In the genomic region with DNA sequence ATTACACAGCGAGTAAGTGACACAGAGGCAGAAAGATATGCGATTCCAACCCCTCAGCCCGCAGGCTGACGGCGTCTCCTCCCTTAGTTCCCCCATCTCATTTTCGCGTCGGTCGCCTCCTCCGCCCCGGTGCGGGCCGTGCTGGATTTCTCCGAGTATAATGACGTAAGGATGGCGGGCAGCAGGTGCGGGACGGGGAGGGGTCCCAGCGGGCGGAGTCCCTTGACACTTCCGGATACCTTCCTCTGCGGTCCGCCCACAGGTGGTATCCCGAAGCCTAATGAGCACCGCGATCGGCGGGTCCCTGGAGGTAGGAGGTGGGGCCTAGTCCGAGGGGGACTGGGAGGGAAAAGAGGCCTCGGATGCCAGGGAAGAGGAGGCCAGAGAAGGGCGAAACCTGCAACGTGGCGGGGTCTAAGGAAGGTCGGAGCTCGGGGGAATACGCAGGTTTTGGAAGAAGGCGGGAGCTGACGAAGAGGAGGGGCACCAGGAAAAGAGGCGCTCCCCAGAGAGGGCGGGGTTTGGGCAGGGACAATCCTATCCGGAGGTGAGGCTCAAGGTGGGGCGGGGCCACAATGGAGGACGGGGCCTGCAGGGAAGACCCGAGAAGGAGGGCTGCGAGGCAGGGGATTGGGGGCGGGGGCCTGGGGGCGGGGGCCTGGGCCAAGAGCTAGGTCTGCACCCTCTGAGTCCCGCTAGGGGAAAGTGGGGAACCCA, we compare ENCODE assay signal across 8 cellular contexts. TPM values are rescaled to one million over a fixed set of nuclear protein-coding genes. Genes with fewer than 3 reads are reported as not detected.
DNase-seq lines count a peak whose midpoint lies in the region; ATAC-seq and TF ChIP-seq lines count a peak whose summit lies in the region.

No MANE protein-coding gene starts in this region.

- peak; percentile 60 for ATAC-seq in left lobe of liver

- peaks cover 4% of the 10 kb centered on the region for H3K36me3 Mint-ChIP-seq in MCF 10A (ENCODE audit: insufficient read depth, unreplicated experiment)

- TF ChIP-seq CTCF in GM10266 (IDR thresholded peaks at IDR 0.05; ENCODE audit: control insufficient read depth, insufficient read depth, low read depth, missing control alignments) (no peak), HFF-Myc (IDR thresholded peaks at IDR 0.05; ENCODE audit: low read depth, low read length, missing control alignments) (no peak), NB4 (IDR thresholded peaks at IDR 0.05; ENCODE audit: low read depth, low read length) (no peak), MCF 10A (IDR thresholded peaks at IDR 0.05; ENCODE audit: unreplicated experiment) (no peak)

- no TSS peak for BruUV-seq in MCF 10A (replicated peaks; lab: Mats Ljungman, UMichigan)

- no peaks in the 10 kb centered on the region for H3K9me3 Mint-ChIP-seq in MCF 10A (ENCODE audit: unreplicated experiment)

- peak overlapping the region; percentile 55 for H3K4me3 ChIP-seq in HFF-Myc (replicated peaks; ENCODE audit: low read depth, low read length)
- H3K4me3 ChIP-seq in NB4 (ENCODE audit: low read depth, low read length): peak overlapping the region; percentile 53

- POLR2A ChIA-PET in MCF 10A (lab: Yijun Ruan, JAX): interaction anchor here (0.6 to 2.5 kb wide), 34 partner anchors 9 to 587 kb away, joined by 3 to 29 read pairs (median 6); a partner anchor contains a TSS

- DNase-seq in GM10266 (ENCODE audit: extremely low spot score) (peak; percentile 87), HFF-Myc (ENCODE audit: extremely low read depth, low read depth) (no peak), NB4 (ENCODE audit: low read depth) (peak; percentile 76), T-helper 22 cell (ENCODE audit: low read depth) (peak; percentile 55), MCF 10A (ENCODE audit: unreplicated experiment) (peak; percentile 94), left lobe of liver (ENCODE audit: low spot score) (peak; percentile 44), globus pallidus (ENCODE audit: low spot score) (no peak)
- peak; percentile 16 to 52 (median 42) for DNase-seq in stimulated activated CD4-positive, alpha-beta T cell treated with anti-CD3 and anti-CD28 coated beads, TNF-alpha, amount 100 ng/mL, for 4 hours (ENCODE audit: low read depth in 3 of 3)

- CTCF ChIA-PET in MCF 10A (lab: Yijun Ruan, JAX): interaction anchor here (0.6 to 2.0 kb wide), 5 partner anchors 8 to 547 kb away, joined by 3 to 7 read pairs (median 4); no protein-coding TSS in a partner anchor

- H3K27ac Mint-ChIP-seq in MCF 10A (ENCODE audit: low read depth, unreplicated experiment): peak overlapping the region; percentile 84

- H3K27me3 Mint-ChIP-seq in MCF 10A (ENCODE audit: insufficient read depth, unreplicated experiment): no peaks in the 10 kb centered on the region

- TF ChIP-seq POLR2A in NB4 (IDR thresholded peaks at IDR 0.05; ENCODE audit: extremely low read depth, insufficient read length): no peak

- peak overlapping the region; percentile 99 for H3K4me3 Mint-ChIP-seq in MCF 10A (ENCODE audit: unreplicated experiment)

- intact Hi-C loops in MCF 10A (cut with micrococcal nuclease): loop anchor here (2.0 kb wide), 1 partner anchor 46 kb away; no protein-coding TSS in a partner anchor

- H3K4me1 Mint-ChIP-seq in MCF 10A (ENCODE audit: insufficient read depth, unreplicated experiment): no peaks in the 10 kb centered on the region

RNA-seq across cellular contexts. Expression of a gene that starts 3.6 kb away (rescaled TPM):
- total RNA-seq in MCF 10A (2022) (22.8 and 27.9 TPM in 2 replicates), left lobe of liver (0.08 TPM)

Comparison
In these comparisons a context has a peak if more than half of its experiments do, and no peak if none do; other contexts are left out.
1. DNase-seq: peak in GM10266 (single experiment), NB4 (single experiment), T-helper 22 cell (single experiment), MCF 10A (single experiment), left lobe of liver (single experiment) and stimulated activated CD4-positive, alpha-beta T cell treated with anti-CD3 and anti-CD28 coated beads, TNF-alpha, amount 100 ng/mL, for 4 hours (3 of 3); none in HFF-Myc (single experiment) and globus pallidus (single experiment).
2. RNA of a gene that starts 3.6 kb away (total RNA-seq): 22.8 to 27.9 TPM in MCF 10A; 0.08 TPM in left lobe of liver (single experiment); every median in the first group is over 10 times any median in the second.